Comparison of ENCODE assay signal across 13 cellular contexts in genomic region chr5:167796636-167797035, GRCh38.
A peak's percentile ranks its signal among the peaks of the same experiment; 100 is the strongest.
DNase-seq lines count a peak whose midpoint lies in the region; ATAC-seq and TF ChIP-seq lines count a peak whose summit lies in the region.
"Had no signal": no experiment of that assay in that cellular context is flagged by ENCODE, and none has a peak within 500 bp of the region (broad histone marks: within the 10 kb centered on the region; RNA-seq: fewer than 3 reads in every experiment).

No MANE protein-coding gene starts in this region.

- in situ Hi-C loops in GM23248 (cut with MboI) = no loop called here

- no peaks in the 10 kb centered on the region for H4K20me1 ChIP-seq in GM23248 (ENCODE audit: insufficient read depth)
- H4K20me1 ChIP-seq: BLaER1 treated with 17β-estradiol and CSF1 and Interleukin-3, amounts not matched to agents 10 nM and 100 nM had no signal

- ATAC-seq in esophagus mucosa = no peak
- ATAC-seq: CD8-positive, alpha-beta T cell; GM12878 had no signal

- peaks cover 13% of the 10 kb centered on the region for H3K79me1 ChIP-seq in mesenchymal stem cell (replicated peaks; ENCODE audit: low read length, poor library complexity, severe bottlenecking)

- H3K23ac ChIP-seq in mesenchymal stem cell (ENCODE audit: low read length in 2 of 2) = no peak overlapping the region

- peaks cover 23% of the 10 kb centered on the region for H3K4me1 ChIP-seq in GM23248 (ENCODE audit: insufficient read depth)
- H3K4me1 ChIP-seq in adipocyte (ENCODE audit: control insufficient read depth, insufficient read depth, low read length) = no peaks in the 10 kb centered on the region
- peaks cover 8% of the 10 kb centered on the region for H3K4me1 ChIP-seq in mesenchymal stem cell (ENCODE audit: control insufficient read depth, insufficient read depth, low read depth, low read length)
- H3K4me1 ChIP-seq in BE2C = no peaks in the 10 kb centered on the region

- no peak overlapping the region for H2AFZ ChIP-seq in GM23248
- no peak overlapping the region for H2AFZ ChIP-seq in mesenchymal stem cell (ENCODE audit: low read depth, low read length)

- H2BK5ac ChIP-seq in mesenchymal stem cell (ENCODE audit: low read depth, low read length, poor library complexity, severe bottlenecking) = no peak overlapping the region

- WGBS in GM23248 (ENCODE audit: low coverage in 1 of 2, low lambda C conversion rate in 2 of 2, missing lambda C conversion rate in 2 of 2), 2 experiments = 89 to 90% methylated on average over 5 of the region's 5 CpGs
- 87% methylated on average over 5 of the region's 5 CpGs for WGBS in mesenchymal stem cell

- no peak overlapping the region for H4K8ac ChIP-seq in mesenchymal stem cell (ENCODE audit: low read length)

- H2BK15ac ChIP-seq in mesenchymal stem cell (ENCODE audit: low read depth, poor library complexity, severe bottlenecking) = no peak overlapping the region

- TF ChIP-seq CTCF in BE2C (IDR thresholded peaks at IDR 0.05; ENCODE audit: low read depth, low read length) = no peak

- DNase-seq in GM23248 (peak; percentile 38), adipocyte (ENCODE audit: low read depth) (peak; percentile 24), mesenchymal stem cell (peak; percentile 5), BE2C (no peak), NCI-H187 treated with DMSO at 0.1 percent for 48 hours (lab: John Stamatoyannopoulos, UW) (no peak)
- DNase-seq: ACHN; Calu3; CD8-positive, alpha-beta T cell; DMS79 treated with DMSO at 0.1 percent for 48 hours had no signal

- no peaks in the 10 kb centered on the region for H3K27me3 ChIP-seq in GM23248 (replicated peaks; ENCODE audit: insufficient read depth)
- H3K27me3 ChIP-seq in adipocyte (replicated peaks; ENCODE audit: control insufficient read depth, insufficient read depth, low read length) = no peaks in the 10 kb centered on the region
- H3K27me3 ChIP-seq in mesenchymal stem cell (ENCODE audit: control insufficient read depth in 1 of 2, insufficient read depth in 1 of 2, low read length in 2 of 2) = peaks cover 0 to 3% of the 10 kb centered on the region in 2 experiments
- no peaks in the 10 kb centered on the region for H3K27me3 ChIP-seq in BE2C
- H3K27me3 ChIP-seq: BLaER1 treated with 17β-estradiol and CSF1 and Interleukin-3, amounts not matched to agents 10 nM and 100 nM had no signal

- no peak overlapping the region for H4K91ac ChIP-seq in mesenchymal stem cell (ENCODE audit: low read length)

- H3K9me2 ChIP-seq in GM23248 (ENCODE audit: insufficient read depth) = no peaks in the 10 kb centered on the region

- H3K79me2 ChIP-seq in GM23248 (ENCODE audit: insufficient read depth) = peaks cover 66% of the 10 kb centered on the region

- H3K4ac ChIP-seq in mesenchymal stem cell (ENCODE audit: low read depth in 1 of 2, low read length in 2 of 2) = no peak overlapping the region

- H3K9ac ChIP-seq in GM23248 (no peak overlapping the region), adipocyte (ENCODE audit: low read length) (no peak overlapping the region), mesenchymal stem cell (ENCODE audit: low read length) (no peak overlapping the region)
- H3K9ac ChIP-seq: BLaER1 treated with 17β-estradiol and CSF1 and Interleukin-3, amounts not matched to agents 10 nM and 100 nM had no signal

- H3K9me3 ChIP-seq in GM23248 (ENCODE audit: low read depth) (no peaks in the 10 kb centered on the region), adipocyte (ENCODE audit: control insufficient read depth, low read length) (no peaks in the 10 kb centered on the region), mesenchymal stem cell (ENCODE audit: control insufficient read depth, low read length) (no peaks in the 10 kb centered on the region), BE2C (no peaks in the 10 kb centered on the region)
- H3K9me3 ChIP-seq: BLaER1 treated with 17β-estradiol and CSF1 and Interleukin-3, amounts not matched to agents 10 nM and 100 nM; HAP-1 had no signal

- no peak overlapping the region for H2BK120ac ChIP-seq in mesenchymal stem cell (ENCODE audit: low read depth, low read length)

- H3K27ac ChIP-seq in GM23248 = no peak overlapping the region
- H3K27ac ChIP-seq in mesenchymal stem cell (ENCODE audit: low read length, poor library complexity, severe bottlenecking) = no peak overlapping the region
- H3K27ac ChIP-seq: BLaER1 treated with 17β-estradiol and CSF1 and Interleukin-3, amounts not matched to agents 10 nM and 100 nM had no signal

- H2BK12ac ChIP-seq in mesenchymal stem cell (ENCODE audit: low read length in 2 of 2) = no peak overlapping the region

- H3K14ac ChIP-seq in mesenchymal stem cell (ENCODE audit: low read length in 2 of 2) = no peak overlapping the region

- no peak overlapping the region for H3K18ac ChIP-seq in mesenchymal stem cell (ENCODE audit: low read depth in 1 of 2, low read length in 2 of 2)

- peaks cover 14% of the 10 kb centered on the region; the same call in 1 of the 2 replicates for H3F3A ChIP-seq in GM23248 (ENCODE audit: insufficient read depth)

- no peak overlapping the region for H3K4me3 ChIP-seq in GM23248
- H3K4me3 ChIP-seq in adipocyte (ENCODE audit: low read length) = no peak overlapping the region
- H3K4me3 ChIP-seq in mesenchymal stem cell (ENCODE audit: insufficient read depth in 1 of 2, low read depth in 1 of 2, low read length in 2 of 2) = no peak overlapping the region
- H3K4me3 ChIP-seq in BE2C (ENCODE audit: low read depth, low read length) = no peak overlapping the region
- H3K4me3 ChIP-seq: BLaER1 treated with 17β-estradiol and CSF1 and Interleukin-3, amounts not matched to agents 10 nM and 100 nM; GM12878; HAP-1 had no signal

- no peak overlapping the region for H3K4me2 ChIP-seq in GM23248 (ENCODE audit: unreplicated experiment)
- H3K4me2 ChIP-seq in mesenchymal stem cell (ENCODE audit: low read length, poor library complexity, severe bottlenecking) = no peak overlapping the region
- H3K4me2 ChIP-seq: BLaER1 treated with 17β-estradiol and CSF1 and Interleukin-3, amounts not matched to agents 10 nM and 100 nM had no signal

- no peak overlapping the region for H2AK5ac ChIP-seq in mesenchymal stem cell (ENCODE audit: low read length, severe bottlenecking)

- no peaks in the 10 kb centered on the region; the same call in 1 of the 2 replicates for H3K36me3 ChIP-seq in GM23248 (ENCODE audit: low read depth)
- H3K36me3 ChIP-seq in adipocyte (ENCODE audit: control insufficient read depth, insufficient read depth, low read length, severe bottlenecking) = no peaks in the 10 kb centered on the region
- peaks cover 0 to 2% of the 10 kb centered on the region in 2 experiments for H3K36me3 ChIP-seq in mesenchymal stem cell (ENCODE audit: control insufficient read depth in 1 of 2, insufficient read depth in 2 of 2, low read depth in 1 of 2, low read length in 2 of 2)
- no peaks in the 10 kb centered on the region for H3K36me3 ChIP-seq in BE2C
- H3K36me3 ChIP-seq: HAP-1 had no signal

Comparison
In these comparisons a context has a peak if more than half of its experiments do, and no peak if none do; other contexts are left out.
1. DNase-seq: peak in GM23248 (single experiment), adipocyte (single experiment) and mesenchymal stem cell (single experiment); none in BE2C (single experiment) and NCI-H187 treated with DMSO at 0.1 percent for 48 hours (single experiment).